Comparison of ENCODE assay signal across 7 cellular contexts in genomic region chr1:236489161-236489560, GRCh38. TPM values are rescaled to one million over a fixed set of nuclear protein-coding genes. Genes with fewer than 3 reads are reported as not detected.
DNase-seq lines count a peak whose midpoint lies in the region; ATAC-seq, FAIRE-seq and TF ChIP-seq lines count a peak whose summit lies in the region.
"Not testable (repeated sequence)": the region's sequence is repeated elsewhere in the genome, so short reads cannot be mapped to it uniquely, and the experiment has no call there.

No MANE protein-coding gene starts in this region.

- H3K4me1 Mint-ChIP-seq in Caco-2 (ENCODE audit: low read depth, unreplicated experiment), result peaks cover 43% of the 10 kb centered on the region

- not testable (repeated sequence) for H3K4me3 ChIP-seq in Caco-2 (ENCODE audit: low read depth, low read length); HEK293 (ENCODE audit: low read depth, low read length); Panc1 (ENCODE audit: low read depth in 2 of 2, low read length in 2 of 2); K562; HepG2 (replicated peaks in 1 of 3; ENCODE audit: insufficient read depth in 1 of 3, low read depth in 2 of 3, low read length in 3 of 3)

- H3K27me3 ChIP-seq in Caco-2 (replicated peaks; ENCODE audit: control insufficient read depth, insufficient read depth, low read length); Panc1 (ENCODE audit: control insufficient read depth, insufficient read depth, low read length); HepG2 (ENCODE audit: control insufficient read depth in 1 of 2, insufficient read depth in 2 of 2, low read length in 2 of 2): not testable (repeated sequence)
- peaks cover 9 to 13% of the 10 kb centered on the region in 2 experiments; a peak in 4 of 5 replicates for H3K27me3 ChIP-seq in K562 (ENCODE audit: control insufficient read depth in 2 of 2, insufficient read depth in 2 of 2, low read length in 2 of 2)

- not testable (repeated sequence) for BruUV-seq in Caco-2 (replicated peaks; lab: Mats Ljungman, UMichigan); Panc1 (replicated peaks; lab: Mats Ljungman, UMichigan); K562 (replicated peaks; lab: Mats Ljungman, UMichigan); HepG2 (replicated peaks; lab: Mats Ljungman, UMichigan)

- not testable (repeated sequence) for H3K9me1 ChIP-seq in K562 (ENCODE audit: control insufficient read depth, insufficient read depth, low read length)

- not testable (repeated sequence) for H3K79me2 ChIP-seq in K562 (ENCODE audit: control insufficient read depth, insufficient read depth, low read length); HepG2 (ENCODE audit: insufficient read depth, low read length)

- TF ChIP-seq POLR2A in K562 (conservative IDR thresholded peaks at IDR 0.05); HepG2 (IDR thresholded peaks at IDR 0.05; ENCODE audit: insufficient read depth in 1 of 2, low read depth in 2 of 2, low read length in 2 of 2): not testable (repeated sequence)

- intact Hi-C loops in Caco-2 (cut with micrococcal nuclease; ENCODE audit: unreplicated experiment); Panc1 (cut with micrococcal nuclease; ENCODE audit: unreplicated experiment); cardiac septum (cut with DNase I); HepG2 (cut with micrococcal nuclease; ENCODE audit: unreplicated experiment): not testable (repeated sequence)
- intact Hi-C loops in K562 (cut with micrococcal nuclease), result loop anchor here (5.0 kb wide), 1 partner anchor 137 kb away; no protein-coding TSS in a partner anchor

- not testable (repeated sequence) for TF ChIP-seq EP300 in K562 (IDR thresholded peaks at IDR 0.05; ENCODE audit: low read length); HepG2 (IDR thresholded peaks at IDR 0.05; ENCODE audit: low read depth in 2 of 2, low read length in 2 of 2); HepG2 (CRISPR knock-in tag; IDR thresholded peaks at IDR 0.05; ENCODE audit: borderline replicate concordance)

- not testable (repeated sequence) for H3K27ac ChIP-seq in HEK293 (ENCODE audit: extremely low read depth, low read depth, low read length); K562 (ENCODE audit: extremely low read depth, low read depth, low read length); HepG2 (ENCODE audit: extremely low read length, insufficient read depth, low read length)
- peak overlapping the region; percentile 89 for H3K27ac ChIP-seq in Panc1 (ENCODE audit: low read length)

- POLR2A ChIA-PET in Caco-2 (lab: Charles Lee), result not testable (repeated sequence)
- POLR2A ChIA-PET in HEK293 (lab: Yijun Ruan, JAX) (interaction anchor here (0.7 kb wide), 1 partner anchor 47 kb away, joined by 3 read pairs; no protein-coding TSS in a partner anchor), Panc1 (lab: Charles Lee) (interaction anchor here (0.6 kb wide), 2 partner anchors 39 to 235 kb away, joined by 3 read pairs; no protein-coding TSS in a partner anchor), K562 (lab: Yijun Ruan, JAX) (interaction anchor here (0.5 kb wide), 1 partner anchor 334 kb away, joined by 4 read pairs; no protein-coding TSS in a partner anchor), HepG2 (lab: Yijun Ruan, JAX) (interaction anchor here (2.6 kb wide), 1 partner anchor 89 kb away, joined by 9 read pairs; no protein-coding TSS in a partner anchor)

- ATAC-seq in Panc1, K562, HepG2: not testable (repeated sequence)

- H3K4me1 ChIP-seq in Caco-2, result peaks cover 46% of the 10 kb centered on the region
- not testable (repeated sequence) for H3K4me1 ChIP-seq in HEK293 (ENCODE audit: control insufficient read depth, insufficient read depth, low read length); K562 (replicated peaks in 1 of 2; ENCODE audit: control insufficient read depth in 2 of 2, insufficient read depth in 2 of 2, low read length in 2 of 2)
- H3K4me1 ChIP-seq in Panc1 (ENCODE audit: control insufficient read depth, insufficient read depth, low read length), result peaks cover 31% of the 10 kb centered on the region
- H3K4me1 ChIP-seq in HepG2 (ENCODE audit: insufficient read depth, low read length), result peaks cover 46% of the 10 kb centered on the region

- not testable (repeated sequence) for H3K36me3 Mint-ChIP-seq in Caco-2 (ENCODE audit: insufficient read depth, unreplicated experiment)

- not testable (repeated sequence) for H3K27me3 Mint-ChIP-seq in Caco-2 (ENCODE audit: insufficient read depth, unreplicated experiment)

- TF ChIP-seq CTCF in Caco-2 (IDR thresholded peaks at IDR 0.05; ENCODE audit: insufficient read depth in 1 of 2, low read depth in 1 of 2, low read length in 1 of 2, severe bottlenecking in 1 of 2, unreplicated experiment in 1 of 2); HEK293 (tag by site-specific recombination; IDR thresholded peaks at IDR 0.05); Panc1 (IDR thresholded peaks at IDR 0.05); K562 (IDR thresholded peaks at IDR 0.05 in 2 of 3, conservative IDR thresholded peaks at IDR 0.05 in 1 of 3; ENCODE audit: insufficient read depth in 2 of 3, low read depth in 1 of 3, low read length in 3 of 3); HepG2 (CRISPR knock-in tag; IDR thresholded peaks at IDR 0.05): not testable (repeated sequence)

- not testable (repeated sequence) for H3K36me3 ChIP-seq in Caco-2 (ENCODE audit: control insufficient read depth, insufficient read depth, low read length); HEK293 (ENCODE audit: control insufficient read depth in 2 of 2, insufficient read depth in 1 of 2, low read length in 2 of 2); Panc1 (ENCODE audit: control insufficient read depth, insufficient read depth, low read length); K562 (ENCODE audit: control insufficient read depth, insufficient read depth, low read length); HepG2 (replicated peaks in 1 of 2; ENCODE audit: control insufficient read depth in 1 of 2, insufficient read depth in 2 of 2, low read length in 2 of 2)

- not testable (repeated sequence) for H3K9me3 ChIP-seq in Caco-2; HEK293 (ENCODE audit: control insufficient read depth, insufficient read depth, low read depth, low read length); Panc1 (ENCODE audit: control insufficient read depth, insufficient read depth, low read depth, low read length); K562 (replicated peaks; ENCODE audit: control insufficient read depth, insufficient read depth, low read depth, low read length); HepG2 (ENCODE audit: low read length)

- peak overlapping the region; percentile 34 for H3K27ac Mint-ChIP-seq in Caco-2 (ENCODE audit: unreplicated experiment)

- not testable (repeated sequence) for H3K4me3 Mint-ChIP-seq in Caco-2 (ENCODE audit: unreplicated experiment)

- H4K20me1 ChIP-seq in K562 (replicated peaks; ENCODE audit: control insufficient read depth, insufficient read depth, low read length); HepG2 (ENCODE audit: insufficient read depth, low read length): not testable (repeated sequence)

- not testable (repeated sequence) for DNase-seq in Caco-2; Panc1 (ENCODE audit: low read depth, low spot score); K562 (ENCODE audit: extremely low read depth in 1 of 4, low spot score in 3 of 4); HepG2 (ENCODE audit: low spot score)
- DNase-seq in activated effector memory CD4-positive, alpha-beta T cell treated with anti-CD3 and anti-CD28 coated beads, Interleukin-2, amount 50 U/mL, for 16 hours, result peak; percentile 12
- peak; percentile 4 for DNase-seq in cardiac septum (ENCODE audit: low spot score)

- not testable (repeated sequence) for FAIRE-seq in K562 (lab: Jason Lieb, UNC); HepG2 (lab: Jason Lieb, UNC)

- H3K9ac ChIP-seq in K562 (ENCODE audit: insufficient read depth in 1 of 2, low read depth in 2 of 2, low read length in 2 of 2); HepG2 (ENCODE audit: insufficient read depth, low read depth, low read length): not testable (repeated sequence)

- H2AFZ ChIP-seq in K562 (ENCODE audit: low read depth, low read length); HepG2 (ENCODE audit: low read length): not testable (repeated sequence)

- not testable (repeated sequence) for H3K9me3 Mint-ChIP-seq in Caco-2 (ENCODE audit: unreplicated experiment)

- H3K4me2 ChIP-seq in K562 (ENCODE audit: insufficient read depth, low read length); HepG2 (ENCODE audit: low read depth, low read length): not testable (repeated sequence)

- TF ChIP-seq RAD21 in K562 (CRISPR knock-in tag; conservative IDR thresholded peaks at IDR 0.05 in 1 of 2, IDR thresholded peaks at IDR 0.05 in 1 of 2); HepG2 (CRISPR knock-in tag; IDR thresholded peaks at IDR 0.05): not testable (repeated sequence)

- CTCF ChIA-PET in Caco-2 (lab: Charles Lee); Panc1 (lab: Charles Lee): not testable (repeated sequence)
- CTCF ChIA-PET in HEK293 (lab: Yijun Ruan, JAX), result interaction anchor here (0.6 to 2.2 kb wide), 17 partner anchors 9 to 384 kb away, joined by 3 to 15 read pairs (median 3); partner anchors contain the start of gene EDARADD
- CTCF ChIA-PET in K562 (lab: Yijun Ruan, JAX; ENCODE audit: low intra/inter-chr PET ratio), result interaction anchor here (2.2 to 3.2 kb wide), 2 partner anchors 380 to 385 kb away, joined by 14 to 27 read pairs; no protein-coding TSS in a partner anchor
- CTCF ChIA-PET in HepG2 (lab: Yijun Ruan, JAX; ENCODE audit: low intra/inter-chr PET ratio, low total read pairs), result interaction anchor here (2.0 kb wide), 1 partner anchor 380 kb away, joined by 17 read pairs; no protein-coding TSS in a partner anchor

- WGBS in K562 (ENCODE audit: insufficient coverage, low coverage, missing lambda C conversion rate), result 43% methylated on average over 3 of the region's 3 CpGs
- 90% methylated on average over 3 of the region's 3 CpGs for WGBS in HepG2 (ENCODE audit: low lambda C conversion rate)

- in situ Hi-C loops in Panc1 (cut with HindIII; ENCODE audit: low pct_unique_long_range_greater_than_20kb, low sequenced_read_pairs), result loop anchor here (10.0 kb wide), 1 partner anchor 144 kb away; no protein-coding TSS in a partner anchor
- in situ Hi-C loops in K562 (cut with MboI), result loop anchor here (25.0 kb wide), 1 partner anchor 898 kb away; no protein-coding TSS in a partner anchor
- in situ Hi-C loops in HepG2 (cut with HindIII; ENCODE audit: extremely low pct_ligation_motif_present, low pct_unique_long_range_greater_than_20kb), result not testable (repeated sequence)

RNA-seq across cellular contexts. Expression of gene LGALS8, which starts 34.6 kb away (rescaled TPM):
- total RNA-seq in Caco-2 (2022) (67.4 and 72.3 TPM in 2 replicates), Panc1 (2021; ENCODE audit: unreplicated experiment) (221 TPM), K562 (2014; rRNA removed) (47.4 and 57.4 TPM in 2 replicates), K562 (2014; rRNA removed; fragmentation: Illumina TruSeq; extraction: Trizol) (69.1 and 93.7 TPM in 2 replicates), K562 (2015; rRNA removed; fragmentation: Illumina TruSeq; extraction: Trizol) (66.6 and 74.1 TPM in 2 replicates), K562 (2021) (53.5 and 59.1 TPM in 2 replicates), cardiac septum (77.6 TPM), HepG2 (2016; rRNA removed; fragmentation: Illumina TruSeq; extraction: Trizol) (29.3 and 42.1 TPM in 2 replicates)
- polyA plus RNA-seq in Panc1 (2012; ENCODE audit: insufficient read length), result 242 TPM
- 123 and 174 TPM in 2 replicates for total RNA-seq in K562 (2011; cell fraction: chromatin; rRNA removed; ENCODE audit: low replicate concordance)
- total RNA-seq in K562 (2011; cell fraction: nucleolus; rRNA removed), result 65.5 and 71.3 TPM in 2 replicates
- total RNA-seq in K562 (2011; cell fraction: nucleoplasm; rRNA removed), result 91.4 and 121 TPM in 2 replicates
- polyA plus RNA-seq in K562 (2011; rRNA removed) (65.2 and 70.3 TPM in 2 replicates), K562 (2014; fragmentation: Illumina TruSeq; extraction: Trizol) (69.4 and 79.8 TPM in 2 replicates), K562 (2014; fragmentation: Nextera tagmentation; extraction: Ambion mirVana) (10 to 100 TPM; 62.7 to 87.7 TPM), K562 (2014; rRNA removed) (71.0 and 82.8 TPM in 2 replicates), HepG2 (2011; rRNA removed) (139 and 185 TPM in 2 replicates)
- polyA plus RNA-seq in K562 (2011; cell fraction: cytosol; rRNA removed), result 20.6 and 40.3 TPM in 2 replicates
- 190 and 230 TPM in 2 replicates for polyA plus RNA-seq in K562 (2011; cell fraction: nucleus; rRNA removed)
- 66.1 and 79.9 TPM in 2 replicates for polyA plus RNA-seq in K562 (2012)
- 67.2 and 83.5 TPM in 2 replicates for polyA minus RNA-seq in K562 (2011; rRNA and poly(A)+ RNA removed)
- 24.7 and 31.0 TPM in 2 replicates for polyA minus RNA-seq in K562 (2011; cell fraction: cytosol; rRNA and poly(A)+ RNA removed)
- polyA minus RNA-seq in K562 (2011; cell fraction: nucleus; rRNA and poly(A)+ RNA removed), result 64.2 and 87.4 TPM in 2 replicates
- 8.7 and 9.3 TPM in 2 replicates for total RNA-seq in HepG2 (2016; cell fraction: cytosol; rRNA removed; fragmentation: Illumina TruSeq; extraction: Trizol; ENCODE audit: low read depth)
- 33.2 and 42.9 TPM in 2 replicates for total RNA-seq in HepG2 (2016; cell fraction: insoluble cytoplasmic fraction; rRNA removed; fragmentation: Illumina TruSeq; extraction: Trizol)
- 9.5 and 12.0 TPM in 2 replicates for total RNA-seq in HepG2 (2016; cell fraction: membrane; rRNA removed; fragmentation: Illumina TruSeq; extraction: Trizol)
- total RNA-seq in HepG2 (2016; cell fraction: nucleus; rRNA removed; fragmentation: Illumina TruSeq; extraction: Trizol), result 34.9 and 35.8 TPM in 2 replicates
- polyA plus RNA-seq in HepG2 (2011; cell fraction: cytosol; rRNA removed), result 73.1 and 90.2 TPM in 2 replicates
- polyA plus RNA-seq in HepG2 (2011; cell fraction: nucleus; rRNA removed), result 364 and 373 TPM in 2 replicates
- 85.0 and 141 TPM in 2 replicates for polyA plus RNA-seq in HepG2 (2012)
- 3.5 and 4.0 TPM in 2 replicates for polyA plus RNA-seq in HepG2 (2016; cell fraction: cytosol; fragmentation: Illumina TruSeq; extraction: Trizol; ENCODE audit: low read depth)
- 37.9 and 40.2 TPM in 2 replicates for polyA plus RNA-seq in HepG2 (2016; cell fraction: insoluble cytoplasmic fraction; fragmentation: Illumina TruSeq; extraction: Trizol; ENCODE audit: low read depth)
- polyA plus RNA-seq in HepG2 (2016; cell fraction: membrane; fragmentation: Illumina TruSeq; extraction: Trizol; ENCODE audit: low read depth), result 5.3 and 7.0 TPM in 2 replicates
- 40.4 and 41.7 TPM in 2 replicates for polyA plus RNA-seq in HepG2 (2016; cell fraction: nucleus; fragmentation: Illumina TruSeq; extraction: Trizol; ENCODE audit: insufficient read depth, low read depth)
- 0.05 and 121 TPM in 2 replicates for polyA minus RNA-seq in HepG2 (2011; rRNA and poly(A)+ RNA removed; ENCODE audit: low replicate concordance)
- 79.2 and 81.2 TPM in 2 replicates for polyA minus RNA-seq in HepG2 (2011; cell fraction: cytosol; rRNA and poly(A)+ RNA removed)
- 325 and 368 TPM in 2 replicates for polyA minus RNA-seq in HepG2 (2011; cell fraction: nucleus; rRNA and poly(A)+ RNA removed)
